1 cellular context compared by ENCODE assay signal in genomic region chr16:13332713-13333255, GRCh38.
TF ChIP-seq lines count a peak whose summit lies in the region.

No MANE protein-coding gene starts in this region.

TF ChIP-seq in WTC11, 78 proteins besides CTCF, POLR2A, EP300 and RAD21 (continued from another document):
- TF ChIP-seq ZNF263 (CRISPR knock-in tag; IDR thresholded peaks at IDR 0.05; ENCODE audit: low read depth) (no peak), ZNF416 (CRISPR knock-in tag; IDR thresholded peaks at IDR 0.05) (no peak), MYBL2 (CRISPR knock-in tag; IDR thresholded peaks at IDR 0.05) (no peak), ARID4B (CRISPR knock-in tag; IDR thresholded peaks at IDR 0.05; ENCODE audit: borderline replicate concordance) (no peak), CREM (CRISPR knock-in tag; IDR thresholded peaks at IDR 0.05) (no peak)
